ENCODE assay signal across 8 cellular contexts in genomic region chr12:14257734-14258467, GRCh38.
A peak's percentile ranks its signal among the peaks of the same experiment; 100 is the strongest.
DNase-seq lines count a peak whose midpoint lies in the region; ATAC-seq, FAIRE-seq and TF ChIP-seq lines count a peak whose summit lies in the region.

No MANE protein-coding gene starts in this region.

- intact Hi-C loops in kidney (cut with DNase I) = no loop called here

- H3K4me3 ChIP-seq in kidney (ENCODE audit: low read length in 2 of 2) = peak overlapping the region; percentile 14 to 32

- H3K9ac ChIP-seq in kidney (ENCODE audit: low read length in 2 of 2) = peak overlapping the region in 1 of 2 donors; percentile 2

- H3K27ac ChIP-seq in kidney (ENCODE audit: low read depth in 2 of 2, low read length in 2 of 2) = peak overlapping the region; percentile 76 to 94

- H3K9me3 ChIP-seq in kidney (ENCODE audit: control insufficient read depth in 1 of 2, low read length in 2 of 2) = no peaks in the 10 kb centered on the region

- H3K4me1 ChIP-seq in kidney (ENCODE audit: control insufficient read depth in 1 of 2, insufficient read depth in 1 of 2, low read depth in 1 of 2, low read length in 2 of 2) = peaks cover 22 to 25% of the 10 kb centered on the region in 2 donors

- H3K36me3 ChIP-seq in kidney (ENCODE audit: control insufficient read depth in 1 of 2, insufficient read depth in 2 of 2, low read length in 2 of 2) = no peaks in the 10 kb centered on the region

- in situ Hi-C loops in GM13977 (cut with MboI; ENCODE audit: low pct_unique_long_range_greater_than_20kb, low sequenced_read_pairs, unreplicated experiment) = loop anchor here (10.0 kb wide), 1 partner anchor 107 kb away; the partner anchor contains the start of gene ATF7IP

- DNase-seq in GM13977 (ENCODE audit: low spot score) (peak; percentile 48), NCI-H2171 (lab: John Stamatoyannopoulos, UW) (peak; percentile 94), cerebellar cortex (ENCODE audit: low spot score) (peak; percentile 98), kidney (peak; percentile 96), cortex of kidney (lab: John Stamatoyannopoulos, UW) (no peak)
- DNase-seq in activated CD4-positive, CD25-positive, alpha-beta regulatory T cell treated with anti-CD3 and anti-CD28 coated beads, Interleukin-2, amount 50 U/mL, for 16 hours (ENCODE audit: low read depth, low spot score) = peak; percentile 78
- peak; percentile 79 to 88 (median 85) for DNase-seq in stimulated activated CD4-positive, alpha-beta T cell treated with anti-CD3 and anti-CD28 coated beads, Interleukin-12 subunit alpha, Interleukin-12 subunit beta, amount 100 ng/mL, for 48 hours (ENCODE audit: low read depth in 2 of 3, low spot score in 1 of 3)

- peak; percentile 72 for ATAC-seq in HG03045 (IDR thresholded peaks at IDR 0.05; ENCODE audit: unreplicated experiment)

- TF ChIP-seq CTCF in GM13977 (IDR thresholded peaks at IDR 0.05; ENCODE audit: extremely low read depth, insufficient read depth, missing control alignments) = no peak
- TF ChIP-seq CTCF in kidney (IDR thresholded peaks at IDR 0.05; ENCODE audit: borderline replicate concordance, extremely low read depth, insufficient read depth) = no peak

- no peak for FAIRE-seq in kidney (lab: Jason Lieb, UNC)
